ENCODE assay signal across 12 cellular contexts in genomic region chr14:93759781-93760307, GRCh38. TPM values are rescaled to one million over a fixed set of nuclear protein-coding genes. Genes with fewer than 3 reads are reported as not detected.
DNase-seq lines count a peak whose midpoint lies in the region; ATAC-seq, FAIRE-seq and TF ChIP-seq lines count a peak whose summit lies in the region.
"Had no signal": no experiment of that assay in that cellular context is flagged by ENCODE, and none has a peak within 500 bp of the region (broad histone marks: within the 10 kb centered on the region; RNA-seq: fewer than 3 reads in every experiment).

No MANE protein-coding gene starts in this region.

- H3K4me2 ChIP-seq in PC-3 (ENCODE audit: low read length), result no peak overlapping the region

- no peaks in the 10 kb centered on the region for H3K9me2 ChIP-seq in PC-3 (replicated peaks; ENCODE audit: low read length)

- H3K79me2 ChIP-seq in PC-3 (ENCODE audit: low read length), result no peaks in the 10 kb centered on the region

- H3K4me1 ChIP-seq in SJCRH30 (no peaks in the 10 kb centered on the region), right atrium auricular region (peaks cover 0 to 30% of the 10 kb centered on the region in 2 donors), PC-3 (ENCODE audit: insufficient read depth, low read length) (peaks cover 11% of the 10 kb centered on the region)

- H3K9me3 ChIP-seq in SJCRH30 (replicated peaks) (no peaks in the 10 kb centered on the region), right atrium auricular region (no peaks in the 10 kb centered on the region), PC-3 (ENCODE audit: low read length) (no peaks in the 10 kb centered on the region)
- H3K9me3 ChIP-seq: spleen had no signal

- intact Hi-C loops in sciatic nerve (cut with DNase I) (no loop called here), PC-3 (cut with micrococcal nuclease) (no loop called here)

- BruUV-seq in PC-3 (replicated peaks; lab: Mats Ljungman, UMichigan), result no TSS peak

- TF ChIP-seq CTCF in right atrium auricular region (IDR thresholded peaks at IDR 0.05) (no peak), PC-3 (conservative IDR thresholded peaks at IDR 0.05; ENCODE audit: low read depth, low read length) (no peak)

- H3K36me3 ChIP-seq in SJCRH30, result no peaks in the 10 kb centered on the region
- no peaks in the 10 kb centered on the region for H3K36me3 ChIP-seq in right atrium auricular region
- no peaks in the 10 kb centered on the region for H3K36me3 ChIP-seq in PC-3 (ENCODE audit: low read depth, low read length)
- H3K36me3 ChIP-seq: spleen had no signal

- H3K27me3 ChIP-seq in SJCRH30, result no peaks in the 10 kb centered on the region
- H3K27me3 ChIP-seq in right atrium auricular region, result no peaks in the 10 kb centered on the region
- H3K27me3 ChIP-seq in PC-3 (ENCODE audit: low read length), result peaks cover 51% of the 10 kb centered on the region

- no peak overlapping the region for H3K9ac ChIP-seq in PC-3 (ENCODE audit: low read length)

- DNase-seq in HTR-8/SVneo (ENCODE audit: insufficient read length, low spot score) (peak; percentile 18), SJCRH30 (peak; percentile 41 to 43), right atrium auricular region (ENCODE audit: low spot score) (peak; percentile 67), sciatic nerve (ENCODE audit: low spot score) (no peak), PC-3 (no peak), NCI-H1105 (lab: John Stamatoyannopoulos, UW) (no peak)
- DNase-seq: CD4-positive, alpha-beta memory T cell; spleen had no signal

- no peak for FAIRE-seq in HTR-8/SVneo (lab: Jason Lieb, UNC)

- no peaks in the 10 kb centered on the region for H4K20me1 ChIP-seq in PC-3 (ENCODE audit: low read length)

- H2AFZ ChIP-seq in PC-3 (ENCODE audit: low read length), result no peak overlapping the region

- H3K27ac ChIP-seq in SJCRH30, result no peak overlapping the region
- H3K27ac ChIP-seq in right atrium auricular region, result peak overlapping the region; percentile 42 to 46
- no peak overlapping the region for H3K27ac ChIP-seq in PC-3 (ENCODE audit: low read length)
- H3K27ac ChIP-seq: spleen had no signal

- CTCF ChIA-PET in PC-3 (lab: Charles Lee), result no interaction called here

- POLR2A ChIA-PET in PC-3 (lab: Charles Lee; ENCODE audit: unreplicated experiment), result no interaction called here

- no peak overlapping the region for H3K4me3 ChIP-seq in SJCRH30
- peak overlapping the region in 1 of 2 donors; percentile 2 for H3K4me3 ChIP-seq in right atrium auricular region
- no peak overlapping the region for H3K4me3 ChIP-seq in PC-3 (ENCODE audit: low read length)
- H3K4me3 ChIP-seq: lung, spleen had no signal

- ATAC-seq in sciatic nerve (peak; percentile 47), PC-3 (no peak), GM21515 (IDR thresholded peaks at IDR 0.05; ENCODE audit: unreplicated experiment) (no peak), HG03139 (IDR thresholded peaks at IDR 0.05; ENCODE audit: unreplicated experiment) (no peak)

- no peaks in the 10 kb centered on the region for H3F3A ChIP-seq in PC-3 (ENCODE audit: low read length, unreplicated experiment)

RNA-seq across cellular contexts. Expression of gene PRIMA1, which starts 28.4 kb away (rescaled TPM):
- not detected in 2 replicates for total RNA-seq in SJCRH30 (2014; rRNA removed; shearing (Covaris generic))
- 1 to 10 TPM; 2.2 to 4.1 TPM for total RNA-seq in right atrium auricular region
- 73.3 TPM for total RNA-seq in sciatic nerve
- 0.04 TPM in 1 of 2 replicates, not detected in the other for total RNA-seq in PC-3 (2014; rRNA removed)
- total RNA-seq: CD4-positive, alpha-beta memory T cell; fibroblast of lung had no signal

Comparison
In these comparisons a context has a peak if more than half of its experiments do, and no peak if none do; other contexts are left out.
1. DNase-seq: peak in HTR-8/SVneo (single experiment), SJCRH30 (2 of 2) and right atrium auricular region (single experiment); none in sciatic nerve (single experiment), PC-3 (single experiment) and NCI-H1105 (single experiment).
2. H3K27ac ChIP-seq: peak in right atrium auricular region (2 of 2); none in SJCRH30 (single experiment) and PC-3 (single experiment).
3. RNA of gene PRIMA1, which starts 28.4 kb away (total RNA-seq): 73.3 TPM in sciatic nerve (single experiment); 2.2 to 4.1 TPM in right atrium auricular region, 0.04 TPM in PC-3 and not detected in SJCRH30; every median in the first group is over 10 times any median in the second.